In the genomic region with DNA sequence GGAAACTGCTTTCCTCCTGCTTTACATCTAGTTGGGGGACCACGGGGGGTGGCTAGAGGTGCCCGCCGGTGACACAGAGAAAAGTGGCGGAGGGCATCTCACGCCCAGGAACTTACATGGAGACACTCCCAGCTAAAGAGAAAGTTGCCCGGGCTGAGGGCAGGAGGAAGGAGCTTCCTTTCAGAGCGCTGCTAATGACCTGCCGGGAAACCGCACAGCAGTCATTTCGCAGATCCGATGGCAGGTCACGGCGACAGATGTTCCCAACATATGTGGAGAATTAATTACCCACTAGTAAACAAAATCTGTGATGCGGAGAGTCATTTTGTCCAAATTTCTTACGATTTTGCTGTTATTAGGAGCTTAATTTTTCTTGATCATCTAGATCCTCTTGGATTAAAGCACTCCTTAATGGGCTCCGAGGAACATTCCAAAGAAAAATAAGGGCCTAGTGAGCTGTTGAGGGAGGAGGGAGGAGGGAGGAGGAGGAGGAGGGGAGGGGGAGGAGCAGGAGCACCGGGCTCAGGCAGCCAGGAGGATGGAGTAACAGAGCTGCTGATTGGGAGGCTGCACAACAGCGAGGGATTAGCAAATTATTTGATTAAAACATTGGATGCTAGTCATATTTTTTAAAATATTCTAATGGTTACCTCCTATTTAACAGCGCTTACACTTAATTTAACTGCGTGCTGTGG, we compare ENCODE assay signal across 1 cellular context.
TF ChIP-seq lines count a peak whose summit lies in the region.

No MANE protein-coding gene starts in this region.

TF ChIP-seq in WTC11, 78 proteins besides CTCF, POLR2A, EP300 and RAD21:
- TF ChIP-seq ZNF263 (CRISPR knock-in tag; IDR thresholded peaks at IDR 0.05; ENCODE audit: low read depth) (peak; percentile 85; the same call in 1 of the 2 replicates), ATF1 (CRISPR knock-in tag; IDR thresholded peaks at IDR 0.05) (no peak)
